ENCODE assay signal across 8 cellular contexts in genomic region chr4:53365121-53365485, GRCh38. TPM values are rescaled to one million over a fixed set of nuclear protein-coding genes. Genes with fewer than 3 reads are reported as not detected.
A peak's percentile ranks its signal among the peaks of the same experiment; 100 is the strongest.
DNase-seq lines count a peak whose midpoint lies in the region; ATAC-seq, FAIRE-seq and TF ChIP-seq lines count a peak whose summit lies in the region.

No MANE protein-coding gene starts in this region.

- peaks cover 55% of the 10 kb centered on the region for H3K79me2 ChIP-seq in astrocyte (ENCODE audit: insufficient read depth, low read length)

- peak; percentile 31 for DNase-seq in GM03348 (ENCODE audit: low spot score)
- peak in 1 of 2 experiments; percentile 48 for DNase-seq in HAP-1 (ENCODE audit: low spot score in 2 of 2)
- DNase-seq in NCI-H526 (lab: John Stamatoyannopoulos, UW): peak; percentile 20 to 45
- no peak for DNase-seq in astrocyte (ENCODE audit: low read depth)
- peak; percentile 32 for DNase-seq in iris pigment epithelial cell (ENCODE audit: low read depth)
- DNase-seq in stimulated activated naive CD8-positive, alpha-beta T cell treated with anti-CD3 and anti-CD28 coated beads, Interleukin-15, Interleukin-2, amounts not matched to agents 100 U/mL and 50 U/mL, for 24 hours: peak; percentile 17
- no peak for DNase-seq in NCI-H1436 treated with DMSO at 0.1 percent for 48 hours (lab: John Stamatoyannopoulos, UW)

- H3K36me3 ChIP-seq in HAP-1 (replicated peaks): no peaks in the 10 kb centered on the region; the same call in 1 of the 2 replicates
- no peaks in the 10 kb centered on the region for H3K36me3 ChIP-seq in astrocyte (ENCODE audit: insufficient read depth, low read length)

- in situ Hi-C loops in HAP-1 (cut with MboI; ENCODE audit: low sequenced_read_pairs): loop anchor here (25.0 kb wide), 1 partner anchor 872 kb away; the partner anchor contains the start of gene PDGFRA

- ATAC-seq in stimulated activated naive CD8-positive, alpha-beta T cell treated with anti-CD3 and anti-CD28 coated beads, Interleukin-15, Interleukin-2, amounts not matched to agents 100 U/mL and 50 U/mL, for 24 hours: peak; percentile 5
- ATAC-seq in HG03457 (IDR thresholded peaks at IDR 0.05; ENCODE audit: unreplicated experiment): no peak

- H4K20me1 ChIP-seq in astrocyte (ENCODE audit: insufficient read depth, low read length): peaks cover 3% of the 10 kb centered on the region

- H3K4me3 ChIP-seq in HAP-1 (peak overlapping the region; percentile 69), astrocyte (ENCODE audit: insufficient read depth, low read depth, low read length) (peak overlapping the region; percentile 96)

- H3K9me3 ChIP-seq in HAP-1 (no peaks in the 10 kb centered on the region), astrocyte (ENCODE audit: insufficient read depth, low read depth, low read length) (no peaks in the 10 kb centered on the region)

- no peak for FAIRE-seq in astrocyte (lab: Jason Lieb, UNC)

- peaks cover 11% of the 10 kb centered on the region for H3K4me1 Mint-ChIP-seq in astrocyte (ENCODE audit: low read depth, unreplicated experiment)

- TF ChIP-seq CTCF in astrocyte (IDR thresholded peaks at IDR 0.05; ENCODE audit: insufficient read depth, low read depth, low read length): no peak

- no peaks in the 10 kb centered on the region for H3K36me3 Mint-ChIP-seq in astrocyte (ENCODE audit: low read depth, unreplicated experiment)

- H3K27ac Mint-ChIP-seq in astrocyte (ENCODE audit: unreplicated experiment): peak overlapping the region; percentile 29

- H3K4me3 Mint-ChIP-seq in astrocyte (ENCODE audit: unreplicated experiment): peak overlapping the region; percentile 95

- H3K27ac ChIP-seq in astrocyte (ENCODE audit: low read depth, low read length): peak overlapping the region; percentile 41

- H3K9me3 Mint-ChIP-seq in astrocyte (ENCODE audit: unreplicated experiment): no peaks in the 10 kb centered on the region

- peak overlapping the region; percentile 85 for H3K9ac ChIP-seq in astrocyte (ENCODE audit: low read length)

- peaks cover 21% of the 10 kb centered on the region for H3K27me3 Mint-ChIP-seq in astrocyte (ENCODE audit: low read depth, unreplicated experiment)

- H3K4me1 ChIP-seq in HAP-1: peaks cover 8% of the 10 kb centered on the region
- H3K4me1 ChIP-seq in astrocyte (ENCODE audit: insufficient read depth, low read length): peaks cover 3% of the 10 kb centered on the region

- H3K27me3 ChIP-seq in HAP-1 (ENCODE audit: low read depth): peaks cover 13% of the 10 kb centered on the region
- peaks cover 10% of the 10 kb centered on the region for H3K27me3 ChIP-seq in astrocyte (ENCODE audit: insufficient read depth, low read length)

- peak overlapping the region; percentile 95 for H2AFZ ChIP-seq in astrocyte (ENCODE audit: low read depth, low read length)

- H3K4me2 ChIP-seq in astrocyte (ENCODE audit: low read length): peak overlapping the region; percentile 90

RNA-seq across cellular contexts. Expression of gene SCFD2, which starts 0.8 kb away (rescaled TPM):
- 11.9 and 13.9 TPM in 2 replicates for total RNA-seq in astrocyte

RNA-seq across cellular contexts. Expression of gene FIP1L1, which starts 12.3 kb away (rescaled TPM):
- total RNA-seq in astrocyte: 45.4 and 50.9 TPM in 2 replicates

Comparison
In these comparisons a context has a peak if more than half of its experiments do, and no peak if none do; other contexts are left out.
1. DNase-seq: peak in GM03348 (single experiment), NCI-H526 (2 of 2), iris pigment epithelial cell (single experiment) and stimulated activated naive CD8-positive, alpha-beta T cell treated with anti-CD3 and anti-CD28 coated beads, Interleukin-15, Interleukin-2, amounts not matched to agents 100 U/mL and 50 U/mL, for 24 hours (single experiment); none in astrocyte (single experiment) and NCI-H1436 treated with DMSO at 0.1 percent for 48 hours (single experiment).